Comparison of ENCODE assay signal across 16 cellular contexts in genomic region chr14:89121961-89122675, GRCh38.
DNase-seq lines count a peak whose midpoint lies in the region; ATAC-seq and TF ChIP-seq lines count a peak whose summit lies in the region.
"Had no signal": no experiment of that assay in that cellular context is flagged by ENCODE, and none has a peak within 500 bp of the region (broad histone marks: within the 10 kb centered on the region; RNA-seq: fewer than 3 reads in every experiment).

No MANE protein-coding gene starts in this region.

- POLR2A ChIA-PET in WTC11 (lab: Charles Lee), result no interaction called here
- POLR2A ChIA-PET in CD4-positive, alpha-beta memory T cell (lab: Charles Lee; ENCODE audit: partially characterized antibody), result no interaction called here

- H3K27ac Mint-ChIP-seq in GM23338 (no peak overlapping the region), WTC11 (no peak overlapping the region), nephron progenitor cell (peak overlapping the region; percentile 96), immature natural killer cell (no peak overlapping the region)
- H3K27ac Mint-ChIP-seq in CD4-positive, alpha-beta memory T cell, result no peak overlapping the region
- H3K27ac Mint-ChIP-seq: activated naive CD4-positive, alpha-beta T cell treated with anti-CD3 and anti-CD28 coated beads, Interleukin-2, amount 50 U/mL, for 24 hours had no signal

- DNase-seq in GM23338 (ENCODE audit: low spot score), result peak; percentile 89
- peak; percentile 27 for DNase-seq in NCI-H146 treated with DMSO at 0.1 percent for 48 hours (lab: John Stamatoyannopoulos, UW; ENCODE audit: unreplicated experiment)
- DNase-seq in WTC11 (ENCODE audit: low spot score), result peak; percentile 49
- DNase-seq in nephron progenitor cell, result peak; percentile 50
- no peak for DNase-seq in immature natural killer cell
- DNase-seq in CD4-positive, alpha-beta memory T cell, result no peak
- DNase-seq in epidermal melanocyte (ENCODE audit: insufficient read length, low spot score), result no peak
- DNase-seq: activated CD8-positive, alpha-beta memory T cell treated with anti-CD3 and anti-CD28 coated beads, Interleukin-2, amount 50 U/mL, for 48 hours; kidney glomerular epithelial cell; NCI-H2029 treated with DMSO at 0.1 percent for 48 hours had no signal

- no peak overlapping the region for H3K4me2 ChIP-seq in GM23338

- peak; percentile 98 for ATAC-seq in GM23338
- peak; percentile 97 for ATAC-seq in WTC11
- ATAC-seq in HG02852 (IDR thresholded peaks at IDR 0.05; ENCODE audit: unreplicated experiment), result no peak
- ATAC-seq: gastroesophageal sphincter, GM12878 had no signal

- CTCF ChIA-PET in WTC11 (lab: Charles Lee), result interaction anchor here (1.2 kb wide), 1 partner anchor 56 kb away, joined by 3 read pairs; no protein-coding TSS in a partner anchor
- CTCF ChIA-PET in CD4-positive, alpha-beta memory T cell (lab: Charles Lee; ENCODE audit: partially characterized antibody), result no interaction called here

- H3K36me3 ChIP-seq in GM23338 (ENCODE audit: insufficient read depth), result no peaks in the 10 kb centered on the region
- H3K36me3 ChIP-seq in CD4-positive, alpha-beta memory T cell (ENCODE audit: insufficient read depth, low read length), result no peaks in the 10 kb centered on the region
- H3K36me3 ChIP-seq: cardiac muscle cell, gastroesophageal sphincter, tibial nerve had no signal

- H3K36me3 Mint-ChIP-seq in GM23338 (ENCODE audit: low read depth) (peaks cover 4% of the 10 kb centered on the region; the same call in 1 of the 3 replicates), WTC11 (peaks cover 8% of the 10 kb centered on the region), nephron progenitor cell (ENCODE audit: low read depth) (peaks cover 4% of the 10 kb centered on the region), immature natural killer cell (peaks cover 0 to 7% (median 0%) of the 10 kb centered on the region in 3 donors)
- H3K36me3 Mint-ChIP-seq in CD4-positive, alpha-beta memory T cell, result peaks cover 0 to 4% of the 10 kb centered on the region in 2 donors
- H3K36me3 Mint-ChIP-seq: activated naive CD4-positive, alpha-beta T cell treated with anti-CD3 and anti-CD28 coated beads, Interleukin-2, amount 50 U/mL, for 24 hours had no signal

- no peaks in the 10 kb centered on the region for H3K9me3 ChIP-seq in CD4-positive, alpha-beta memory T cell (ENCODE audit: control insufficient read depth in 1 of 2, low read length in 2 of 2)

- H3K9me3 Mint-ChIP-seq in GM23338, result peaks cover 17% of the 10 kb centered on the region
- H3K9me3 Mint-ChIP-seq in WTC11, result peaks cover 20% of the 10 kb centered on the region
- H3K9me3 Mint-ChIP-seq in nephron progenitor cell, result peaks cover 50% of the 10 kb centered on the region
- peaks cover 0 to 4% (median 0%) of the 10 kb centered on the region in 6 donors for H3K9me3 Mint-ChIP-seq in immature natural killer cell
- H3K9me3 Mint-ChIP-seq in CD4-positive, alpha-beta memory T cell, result peaks cover 0 to 18% (median 9%) of the 10 kb centered on the region in 8 donors
- H3K9me3 Mint-ChIP-seq: activated naive CD4-positive, alpha-beta T cell treated with anti-CD3 and anti-CD28 coated beads, Interleukin-2, amount 50 U/mL, for 24 hours had no signal

- H3K4me3 ChIP-seq in GM23338, result no peak overlapping the region
- H3K4me3 ChIP-seq in CD4-positive, alpha-beta memory T cell (ENCODE audit: low read length in 2 of 2), result no peak overlapping the region
- H3K4me3 ChIP-seq: cardiac muscle cell, gastroesophageal sphincter, GM12878, tibial nerve had no signal

- TF ChIP-seq CTCF in GM23338 (conservative IDR thresholded peaks at IDR 0.05; ENCODE audit: low read depth in 2 of 2) (no peak), WTC11 (IDR thresholded peaks at IDR 0.05) (no peak), nephron progenitor cell (IDR thresholded peaks at IDR 0.05) (no peak)

- no peaks in the 10 kb centered on the region for H3K79me2 ChIP-seq in GM23338 (replicated peaks; ENCODE audit: insufficient read depth)

- H3K4me3 Mint-ChIP-seq in GM23338 (no peak overlapping the region), WTC11 (no peak overlapping the region), nephron progenitor cell (no peak overlapping the region), immature natural killer cell (no peak overlapping the region)
- no peak overlapping the region for H3K4me3 Mint-ChIP-seq in CD4-positive, alpha-beta memory T cell
- H3K4me3 Mint-ChIP-seq: activated naive CD4-positive, alpha-beta T cell treated with anti-CD3 and anti-CD28 coated beads, Interleukin-2, amount 50 U/mL, for 24 hours had no signal

- H3K9me2 ChIP-seq in GM23338 (ENCODE audit: insufficient read depth), result peaks cover 7% of the 10 kb centered on the region; the same call in 1 of the 2 replicates

- H3K27me3 Mint-ChIP-seq in GM23338 (ENCODE audit: insufficient read depth, low read depth, poor library complexity) (peaks cover 19% of the 10 kb centered on the region), WTC11 (ENCODE audit: low read depth) (peaks cover 44% of the 10 kb centered on the region), nephron progenitor cell (ENCODE audit: low read depth, poor library complexity) (peaks cover 17% of the 10 kb centered on the region), immature natural killer cell (ENCODE audit: low read depth in 3 of 3) (peaks cover 5 to 8% (median 6%) of the 10 kb centered on the region in 3 donors)
- H3K27me3 Mint-ChIP-seq in CD4-positive, alpha-beta memory T cell, result peaks cover 3 to 13% of the 10 kb centered on the region in 2 donors
- H3K27me3 Mint-ChIP-seq: activated naive CD4-positive, alpha-beta T cell treated with anti-CD3 and anti-CD28 coated beads, Interleukin-2, amount 50 U/mL, for 24 hours had no signal

- H3F3A ChIP-seq in GM23338 (replicated peaks; ENCODE audit: low read depth), result no peaks in the 10 kb centered on the region

- H3K4me1 Mint-ChIP-seq in GM23338 (peaks cover 22% of the 10 kb centered on the region), WTC11 (peaks cover 15% of the 10 kb centered on the region), nephron progenitor cell (peaks cover 28% of the 10 kb centered on the region), immature natural killer cell (no peaks in the 10 kb centered on the region)
- H3K4me1 Mint-ChIP-seq in CD4-positive, alpha-beta memory T cell, result no peaks in the 10 kb centered on the region
- H3K4me1 Mint-ChIP-seq: activated naive CD4-positive, alpha-beta T cell treated with anti-CD3 and anti-CD28 coated beads, Interleukin-2, amount 50 U/mL, for 24 hours had no signal

- H3K27me3 ChIP-seq in GM23338 (ENCODE audit: insufficient read depth), result no peaks in the 10 kb centered on the region
- no peaks in the 10 kb centered on the region for H3K27me3 ChIP-seq in CD4-positive, alpha-beta memory T cell (ENCODE audit: insufficient read depth, low read length)
- H3K27me3 ChIP-seq: gastroesophageal sphincter, tibial nerve had no signal

- no peaks in the 10 kb centered on the region for H4K20me1 ChIP-seq in GM23338 (replicated peaks; ENCODE audit: insufficient read depth)

- intact Hi-C loops in CD4-positive, alpha-beta memory T cell (cut with micrococcal nuclease), result no loop called here

- H2AFZ ChIP-seq in GM23338, result no peak overlapping the region

- H3K4me1 ChIP-seq in GM23338 (ENCODE audit: insufficient read depth), result peaks cover 5% of the 10 kb centered on the region
- H3K4me1 ChIP-seq in CD4-positive, alpha-beta memory T cell (ENCODE audit: insufficient read depth, low read length), result no peaks in the 10 kb centered on the region
- H3K4me1 ChIP-seq: gastroesophageal sphincter, tibial nerve had no signal

- H3K27ac ChIP-seq in GM23338 (ENCODE audit: low read depth), result no peak overlapping the region
- H3K27ac ChIP-seq in CD4-positive, alpha-beta memory T cell (ENCODE audit: low read depth, low read length), result no peak overlapping the region
- H3K27ac ChIP-seq: cardiac muscle cell, gastroesophageal sphincter, tibial nerve had no signal

TF ChIP-seq in GM23338, 12 proteins besides CTCF, POLR2A, EP300 and RAD21 (continues in another document):
- TF ChIP-seq EZH2 (IDR thresholded peaks at IDR 0.05; ENCODE audit: low read depth, unreplicated experiment) (no peak), ZNF114 (CRISPR knock-in tag; IDR thresholded peaks at IDR 0.05) (no peak), EZH2phosphoT487 (IDR thresholded peaks at IDR 0.05; ENCODE audit: unreplicated experiment) (no peak)

TF ChIP-seq in WTC11, 78 proteins besides CTCF, POLR2A, EP300 and RAD21:
- 0 out of 2 replicates have a peak, but pooled peaks have one; percentile 43 for TF ChIP-seq ERG (CRISPR knock-in tag; IDR thresholded peaks at IDR 0.05)
- TF ChIP-seq ESRRA (CRISPR knock-in tag; IDR thresholded peaks at IDR 0.05; ENCODE audit: borderline replicate concordance), result no peak

Comparison
In these comparisons a context has a peak if more than half of its experiments do, and no peak if none do; other contexts are left out.
1. DNase-seq: peak in GM23338 (single experiment), NCI-H146 treated with DMSO at 0.1 percent for 48 hours (single experiment), WTC11 (single experiment) and nephron progenitor cell (single experiment); none in immature natural killer cell (0 of 3), CD4-positive, alpha-beta memory T cell (0 of 5) and epidermal melanocyte (single experiment).